18 cellular contexts compared by ENCODE assay signal in genomic region chr1:109476825-109477224, GRCh38.
"Had no signal": no experiment of that assay in that cellular context is flagged by ENCODE, and none has a peak within 500 bp of the region (broad histone marks: within the 10 kb centered on the region; RNA-seq: fewer than 3 reads in every experiment).

No MANE protein-coding gene starts in this region.

- ATAC-seq: activated naive CD8-positive, alpha-beta T cell treated with anti-CD3 and anti-CD28 coated beads, Interleukin-2, amount 50 U/mL, for 24 hours; heart right ventricle; left cardiac atrium; natural killer cell had no signal

- DNase-seq: activated CD4-positive, alpha-beta T cell treated with anti-CD3 and anti-CD28 coated beads for 1 hour; activated CD4-positive, alpha-beta T cell treated with anti-CD3 and anti-CD28 coated beads, Interleukin-2, amount 50 U/mL, for 1 hour; activated effector memory CD4-positive, alpha-beta T cell treated with anti-CD3 and anti-CD28 coated beads, Interleukin-2, amount 50 U/mL, for 16 hours; activated naive CD4-positive, alpha-beta T cell treated with anti-CD3 and anti-CD28 coated beads, Interleukin-2, amount 50 U/mL, for 16 hours; activated naive CD8-positive, alpha-beta T cell treated with anti-CD3 and anti-CD28 coated beads, Interleukin-2, amount 50 U/mL, for 24 hours; activated T-cell treated with anti-CD3 and anti-CD28 coated beads for 4 hours; cerebellar nuclear complex; cortex of kidney; heart right ventricle; left cardiac atrium; midbrain; natural killer cell; stimulated activated CD4-positive, alpha-beta T cell treated with anti-CD3 and anti-CD28 coated beads, Interleukin-4, amount 100 ng/mL, for 4 hours; T-helper 1 cell; uterus; WERI-Rb-1 had no signal

- H3K4me3 ChIP-seq: heart right ventricle, right atrium auricular region, tibial nerve, uterus had no signal
